ENCODE assay signal across 9 cellular contexts in the genomic region with DNA sequence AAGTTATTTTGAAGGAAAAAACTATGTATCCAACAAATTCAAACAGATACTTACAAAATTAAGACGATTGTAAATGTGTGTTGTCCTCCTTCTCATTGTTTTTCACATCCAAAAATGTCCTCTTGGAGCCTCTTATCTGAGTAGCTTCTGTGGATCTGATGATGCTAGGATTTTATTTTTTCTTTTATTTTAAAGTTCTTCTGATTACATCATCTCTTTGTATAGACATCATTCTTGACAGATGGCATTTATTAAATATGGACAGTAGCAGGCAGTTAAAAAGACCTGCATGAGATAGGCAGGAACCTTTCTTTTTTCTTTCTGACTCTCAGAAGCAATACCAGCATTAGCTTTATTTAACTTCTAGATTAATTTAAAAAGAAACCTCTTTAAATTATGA. TPM values are rescaled to one million over a fixed set of nuclear protein-coding genes. Genes with fewer than 3 reads are reported as not detected.
DNase-seq lines count a peak whose midpoint lies in the region; ATAC-seq and TF ChIP-seq lines count a peak whose summit lies in the region.
"Had no signal": no experiment of that assay in that cellular context is flagged by ENCODE, and none has a peak within 500 bp of the region (broad histone marks: within the 10 kb centered on the region; RNA-seq: fewer than 3 reads in every experiment).

RPA3 (minus strand) TSS at position 147 of the 400 bp plus-strand sequence. CDS start 78,189 bp downstream, outside the sequence.

- no peaks in the 10 kb centered on the region for H3K36me3 ChIP-seq in GM23248 (ENCODE audit: low read depth)
- H3K36me3 ChIP-seq in Peyer's patch, result no peaks in the 10 kb centered on the region
- no peaks in the 10 kb centered on the region for H3K36me3 ChIP-seq in fibroblast of lung (ENCODE audit: control insufficient read depth, insufficient read depth, low read length)
- no peaks in the 10 kb centered on the region for H3K36me3 ChIP-seq in prostate gland

- H3K4me1 ChIP-seq in GM23248 (ENCODE audit: insufficient read depth) (peaks cover 6% of the 10 kb centered on the region; the same call in 1 of the 2 replicates), Peyer's patch (no peaks in the 10 kb centered on the region), fibroblast of lung (ENCODE audit: control insufficient read depth, extremely low read depth, insufficient read depth, low read length) (peaks cover 5% of the 10 kb centered on the region), prostate gland (replicated peaks) (no peaks in the 10 kb centered on the region)

- TF ChIP-seq CTCF in Peyer's patch (IDR thresholded peaks at IDR 0.05) (no peak), fibroblast of lung (conservative IDR thresholded peaks at IDR 0.05 in 1 of 2, IDR thresholded peaks at IDR 0.05 in 1 of 2; ENCODE audit: low read depth in 1 of 2, low read length in 2 of 2) (no peak), prostate gland (IDR thresholded peaks at IDR 0.05) (no peak)

- H3K79me2 ChIP-seq in GM23248 (ENCODE audit: insufficient read depth), result no peaks in the 10 kb centered on the region
- H3K79me2 ChIP-seq in fibroblast of lung (ENCODE audit: control insufficient read depth, insufficient read depth, low read length), result no peaks in the 10 kb centered on the region

- intact Hi-C loops in prostate gland (cut with DNase I), result no loop called here

- no peak within 1 kb of the TSS for H2AFZ ChIP-seq in GM23248
- H2AFZ ChIP-seq in fibroblast of lung (ENCODE audit: low read length), result no peak within 1 kb of the TSS

- H3K4me3 ChIP-seq in GM23248, result no peak within 1 kb of the TSS
- H3K4me3 ChIP-seq in Peyer's patch, result no peak within 1 kb of the TSS
- no peak within 1 kb of the TSS for H3K4me3 ChIP-seq in fibroblast of lung (replicated peaks in 1 of 4; ENCODE audit: control extremely low read depth in 1 of 4, insufficient read depth in 1 of 4, low read depth in 3 of 4, low read length in 4 of 4)
- H3K4me3 ChIP-seq in prostate gland, result no peak within 1 kb of the TSS

- H3K9ac ChIP-seq in GM23248 (no peak within 1 kb of the TSS), fibroblast of lung (ENCODE audit: insufficient read depth, low read length) (no peak within 1 kb of the TSS)

- no peaks in the 10 kb centered on the region for H3K9me3 ChIP-seq in GM23248 (ENCODE audit: low read depth)
- no peaks in the 10 kb centered on the region for H3K9me3 ChIP-seq in Peyer's patch
- H3K9me3 ChIP-seq in fibroblast of lung (ENCODE audit: control insufficient read depth, insufficient read depth, low read depth, low read length), result no peaks in the 10 kb centered on the region
- no peaks in the 10 kb centered on the region for H3K9me3 ChIP-seq in prostate gland

- TF ChIP-seq POLR2A in Peyer's patch (IDR thresholded peaks at IDR 0.05) (no peak), prostate gland (IDR thresholded peaks at IDR 0.05) (no peak)

- in situ Hi-C loops in GM23248 (cut with MboI), result no loop called here

- H3K4me2 ChIP-seq in GM23248 (ENCODE audit: unreplicated experiment) (no peak within 1 kb of the TSS), fibroblast of lung (ENCODE audit: extremely low read depth, insufficient read depth, low read length) (peak within 1 kb of the TSS; percentile 5)

- H4K20me1 ChIP-seq in GM23248 (ENCODE audit: insufficient read depth) (no peaks in the 10 kb centered on the region), fibroblast of lung (ENCODE audit: control insufficient read depth, extremely low read depth, insufficient read depth, low read length) (no peaks in the 10 kb centered on the region)

- H3K27ac ChIP-seq in GM23248 (no peak within 1 kb of the TSS), Peyer's patch (no peak within 1 kb of the TSS), fibroblast of lung (ENCODE audit: insufficient read depth, low read length) (no peak within 1 kb of the TSS), prostate gland (no peak within 1 kb of the TSS)
- H3K27ac ChIP-seq: RWPE1 had no signal

- peaks cover 8% of the 10 kb centered on the region for H3F3A ChIP-seq in GM23248 (ENCODE audit: insufficient read depth)

- DNase-seq in GM23248, result no peak
- DNase-seq in Peyer's patch, result no peak
- DNase-seq in fibroblast of lung (ENCODE audit: low read depth in 2 of 2), result no peak
- DNase-seq in prostate gland (ENCODE audit: low spot score), result no peak
- DNase-seq in NCI-H1694 treated with DMSO at 0.1 percent for 48 hours (lab: John Stamatoyannopoulos, UW), result no peak
- no peak for DNase-seq in activated CD4-positive, CD25-positive, alpha-beta regulatory T cell (lab: John Stamatoyannopoulos, UW)
- DNase-seq in HUDEP-2 (lab: John Stamatoyannopoulos, UW; ENCODE audit: unreplicated experiment in 76 of 76), result no peak

- no peaks in the 10 kb centered on the region for H3K27me3 ChIP-seq in GM23248 (replicated peaks; ENCODE audit: insufficient read depth)
- H3K27me3 ChIP-seq in Peyer's patch, result no peaks in the 10 kb centered on the region
- no peaks in the 10 kb centered on the region for H3K27me3 ChIP-seq in fibroblast of lung (ENCODE audit: control insufficient read depth, insufficient read depth, low read length)
- no peaks in the 10 kb centered on the region for H3K27me3 ChIP-seq in prostate gland (replicated peaks; ENCODE audit: insufficient read depth)

- ATAC-seq in HG02852 (IDR thresholded peaks at IDR 0.05; ENCODE audit: unreplicated experiment), result no peak

- H3K9me2 ChIP-seq in GM23248 (ENCODE audit: insufficient read depth), result no peaks in the 10 kb centered on the region

- 87 to 88% methylated on average over 1 of the region's 1 CpG for WGBS in GM23248 (ENCODE audit: low coverage in 1 of 2, low lambda C conversion rate in 2 of 2, missing lambda C conversion rate in 2 of 2), 2 experiments
- WGBS in prostate gland, result 89% methylated on average over 1 of the region's 1 CpG

RNA-seq across cellular contexts. Expression of gene RPA3, which starts in this region (rescaled TPM):
- total RNA-seq in GM23248 (2014; rRNA removed; shearing (Covaris generic)), result 5.8 and 16.3 TPM in 2 replicates
- 71.8 and 78.7 TPM in 2 replicates for polyA plus RNA-seq in GM23248 (2016; fragmentation: Nextera tagmentation; extraction: Ambion mirVana)
- total RNA-seq in Peyer's patch, result 10 to 100 TPM; 11.3 to 23.6 (median 19.4) TPM
- total RNA-seq in fibroblast of lung, result 14.9 and 19.0 TPM in 2 replicates
- 23.9 and 47.7 TPM in 2 replicates for polyA plus RNA-seq in fibroblast of lung
- polyA plus RNA-seq in fibroblast of lung (2012), result 35.8 and 66.8 TPM in 2 replicates
- polyA minus RNA-seq in fibroblast of lung (ENCODE audit: low replicate concordance), result 1.8 TPM in 1 of 2 replicates, not detected in the other
- 10 to 100 TPM; 28.2 to 29.5 TPM for total RNA-seq in prostate gland
